1 cellular context compared by ENCODE assay signal in the genomic region with DNA sequence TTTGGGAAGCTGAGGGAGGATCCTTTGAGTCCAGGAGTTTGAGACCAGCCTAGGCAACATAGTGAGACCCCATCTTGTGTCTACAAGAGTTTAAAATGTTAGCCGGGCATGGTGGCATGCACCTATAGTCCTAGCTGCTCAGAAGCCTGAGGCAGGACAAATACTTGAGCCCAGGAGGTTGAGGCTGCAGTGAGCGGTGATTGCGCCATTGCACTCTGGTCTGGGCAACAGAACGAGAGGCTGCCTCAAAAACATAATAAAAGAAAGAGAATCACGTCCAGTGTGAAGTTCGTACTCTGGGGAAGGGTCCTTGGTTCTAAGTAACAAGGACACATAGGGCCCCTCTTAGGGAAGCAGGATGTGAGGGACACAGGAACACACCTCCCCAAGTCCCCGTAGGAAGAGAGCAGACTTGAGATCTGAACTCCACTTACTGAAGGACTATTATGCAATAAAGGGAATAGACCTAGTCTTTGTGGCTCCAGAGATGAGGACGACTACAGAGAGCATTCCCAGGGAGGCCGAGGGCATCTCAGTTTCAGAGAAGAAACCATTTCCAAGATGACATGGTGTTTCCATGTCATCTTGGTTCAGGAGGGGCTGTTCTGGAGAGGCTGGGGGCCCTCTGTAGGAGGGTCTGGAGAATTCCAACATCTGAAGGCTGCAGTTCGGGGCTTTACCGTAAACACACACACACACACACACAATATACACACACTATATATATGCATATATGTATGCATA.
TF ChIP-seq lines count a peak whose summit lies in the region.

No MANE protein-coding gene starts in this region.

TF ChIP-seq in SK-N-SH, 30 proteins besides CTCF, POLR2A, EP300 and RAD21 (continued from another document):
- TF ChIP-seq, protein P1, sequence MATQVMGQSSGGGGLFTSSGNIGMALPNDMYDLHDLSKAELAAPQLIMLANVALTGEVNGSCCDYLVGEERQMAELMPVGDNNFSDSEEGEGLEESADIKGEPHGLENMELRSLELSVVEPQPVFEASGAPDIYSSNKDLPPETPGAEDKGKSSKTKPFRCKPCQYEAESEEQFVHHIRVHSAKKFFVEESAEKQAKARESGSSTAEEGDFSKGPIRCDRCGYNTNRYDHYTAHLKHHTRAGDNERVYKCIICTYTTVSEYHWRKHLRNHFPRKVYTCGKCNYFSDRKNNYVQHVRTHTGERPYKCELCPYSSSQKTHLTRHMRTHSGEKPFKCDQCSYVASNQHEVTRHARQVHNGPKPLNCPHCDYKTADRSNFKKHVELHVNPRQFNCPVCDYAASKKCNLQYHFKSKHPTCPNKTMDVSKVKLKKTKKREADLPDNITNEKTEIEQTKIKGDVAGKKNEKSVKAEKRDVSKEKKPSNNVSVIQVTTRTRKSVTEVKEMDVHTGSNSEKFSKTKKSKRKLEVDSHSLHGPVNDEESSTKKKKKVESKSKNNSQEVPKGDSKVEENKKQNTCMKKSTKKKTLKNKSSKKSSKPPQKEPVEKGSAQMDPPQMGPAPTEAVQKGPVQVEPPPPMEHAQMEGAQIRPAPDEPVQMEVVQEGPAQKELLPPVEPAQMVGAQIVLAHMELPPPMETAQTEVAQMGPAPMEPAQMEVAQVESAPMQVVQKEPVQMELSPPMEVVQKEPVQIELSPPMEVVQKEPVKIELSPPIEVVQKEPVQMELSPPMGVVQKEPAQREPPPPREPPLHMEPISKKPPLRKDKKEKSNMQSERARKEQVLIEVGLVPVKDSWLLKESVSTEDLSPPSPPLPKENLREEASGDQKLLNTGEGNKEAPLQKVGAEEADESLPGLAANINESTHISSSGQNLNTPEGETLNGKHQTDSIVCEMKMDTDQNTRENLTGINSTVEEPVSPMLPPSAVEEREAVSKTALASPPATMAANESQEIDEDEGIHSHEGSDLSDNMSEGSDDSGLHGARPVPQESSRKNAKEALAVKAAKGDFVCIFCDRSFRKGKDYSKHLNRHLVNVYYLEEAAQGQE (IDR thresholded peaks at IDR 0.05; ENCODE audit: low read depth, low read length) = no peak
- TF ChIP-seq FOXJ3 (CRISPR knock-in tag; IDR thresholded peaks at IDR 0.05) (no peak), NRF1 (IDR thresholded peaks at IDR 0.05; ENCODE audit: low read depth, low read length) (no peak), SMC3 (IDR thresholded peaks at IDR 0.05; ENCODE audit: low read depth, low read length) (no peak), GABPA (IDR thresholded peaks at IDR 0.05; ENCODE audit: low read depth) (no peak), ELF1 (IDR thresholded peaks at IDR 0.05) (no peak), TCF12 (IDR thresholded peaks at IDR 0.05) (no peak)
- TF ChIP-seq, protein P2, sequence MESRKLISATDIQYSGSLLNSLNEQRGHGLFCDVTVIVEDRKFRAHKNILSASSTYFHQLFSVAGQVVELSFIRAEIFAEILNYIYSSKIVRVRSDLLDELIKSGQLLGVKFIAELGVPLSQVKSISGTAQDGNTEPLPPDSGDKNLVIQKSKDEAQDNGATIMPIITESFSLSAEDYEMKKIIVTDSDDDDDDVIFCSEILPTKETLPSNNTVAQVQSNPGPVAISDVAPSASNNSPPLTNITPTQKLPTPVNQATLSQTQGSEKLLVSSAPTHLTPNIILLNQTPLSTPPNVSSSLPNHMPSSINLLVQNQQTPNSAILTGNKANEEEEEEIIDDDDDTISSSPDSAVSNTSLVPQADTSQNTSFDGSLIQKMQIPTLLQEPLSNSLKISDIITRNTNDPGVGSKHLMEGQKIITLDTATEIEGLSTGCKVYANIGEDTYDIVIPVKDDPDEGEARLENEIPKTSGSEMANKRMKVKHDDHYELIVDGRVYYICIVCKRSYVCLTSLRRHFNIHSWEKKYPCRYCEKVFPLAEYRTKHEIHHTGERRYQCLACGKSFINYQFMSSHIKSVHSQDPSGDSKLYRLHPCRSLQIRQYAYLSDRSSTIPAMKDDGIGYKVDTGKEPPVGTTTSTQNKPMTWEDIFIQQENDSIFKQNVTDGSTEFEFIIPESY (IDR thresholded peaks at IDR 0.05; ENCODE audit: borderline replicate concordance, low read depth) = no peak
- TF ChIP-seq, protein P3, sequence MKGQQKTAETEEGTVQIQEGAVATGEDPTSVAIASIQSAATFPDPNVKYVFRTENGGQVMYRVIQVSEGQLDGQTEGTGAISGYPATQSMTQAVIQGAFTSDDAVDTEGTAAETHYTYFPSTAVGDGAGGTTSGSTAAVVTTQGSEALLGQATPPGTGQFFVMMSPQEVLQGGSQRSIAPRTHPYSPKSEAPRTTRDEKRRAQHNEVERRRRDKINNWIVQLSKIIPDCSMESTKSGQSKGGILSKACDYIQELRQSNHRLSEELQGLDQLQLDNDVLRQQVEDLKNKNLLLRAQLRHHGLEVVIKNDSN (IDR thresholded peaks at IDR 0.05; ENCODE audit: borderline replicate concordance, low read depth) = no peak
- TF ChIP-seq, protein P4, sequence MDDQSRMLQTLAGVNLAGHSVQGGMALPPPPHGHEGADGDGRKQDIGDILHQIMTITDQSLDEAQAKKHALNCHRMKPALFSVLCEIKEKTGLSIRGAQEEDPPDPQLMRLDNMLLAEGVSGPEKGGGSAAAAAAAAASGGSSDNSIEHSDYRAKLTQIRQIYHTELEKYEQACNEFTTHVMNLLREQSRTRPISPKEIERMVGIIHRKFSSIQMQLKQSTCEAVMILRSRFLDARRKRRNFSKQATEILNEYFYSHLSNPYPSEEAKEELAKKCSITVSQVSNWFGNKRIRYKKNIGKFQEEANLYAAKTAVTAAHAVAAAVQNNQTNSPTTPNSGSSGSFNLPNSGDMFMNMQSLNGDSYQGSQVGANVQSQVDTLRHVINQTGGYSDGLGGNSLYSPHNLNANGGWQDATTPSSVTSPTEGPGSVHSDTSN (IDR thresholded peaks at IDR 0.05) = no peak
